ENCODE assay signal across 20 cellular contexts in the genomic region with DNA sequence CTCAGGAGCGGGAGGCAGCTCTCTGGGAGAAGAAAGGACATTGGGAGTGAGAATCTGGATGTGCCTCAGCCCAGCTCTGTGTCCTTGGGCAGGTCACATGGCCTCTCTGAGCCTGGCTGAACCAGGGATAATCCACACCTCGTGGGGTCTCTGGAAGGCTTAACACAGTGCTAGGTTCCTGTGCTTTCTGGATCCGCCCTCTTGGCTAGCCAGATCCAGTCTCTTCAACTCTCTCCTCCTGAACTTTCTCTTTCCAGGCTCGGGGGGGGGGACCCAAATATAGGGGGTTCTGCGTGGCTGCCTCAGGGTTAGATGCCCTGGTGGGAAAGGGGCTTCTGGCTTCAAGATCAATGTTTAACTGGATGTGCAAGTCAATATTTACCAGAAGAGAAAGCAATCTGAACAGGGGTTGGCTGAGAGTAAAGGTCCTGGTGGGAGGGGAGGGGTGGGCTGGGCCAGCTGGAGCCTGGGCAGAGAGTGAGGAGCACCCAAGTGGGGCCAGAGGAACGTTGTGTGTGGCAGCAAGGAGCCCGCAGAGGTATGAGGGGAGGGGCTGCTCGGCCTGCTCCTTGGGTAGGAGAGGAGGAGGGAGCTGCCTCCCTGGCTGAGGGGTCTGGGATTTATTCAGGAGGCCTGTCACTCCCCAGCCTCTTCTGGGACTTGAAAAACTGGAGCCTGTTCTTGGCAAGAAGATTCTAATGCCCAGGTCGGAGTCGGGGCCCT. TPM values are rescaled to one million over a fixed set of nuclear protein-coding genes. Genes with fewer than 3 reads are reported as not detected.
DNase-seq lines count a peak whose midpoint lies in the region; ATAC-seq, FAIRE-seq and TF ChIP-seq lines count a peak whose summit lies in the region.
"Had no signal": no experiment of that assay in that cellular context is flagged by ENCODE, and none has a peak within 500 bp of the region (broad histone marks: within the 10 kb centered on the region; RNA-seq: fewer than 3 reads in every experiment).

Gene SERPINF2 (plus strand): TSS at position 501 of the 723 bp plus-strand sequence. CDS start 2,125 bp downstream, outside the sequence.

- no peak within 1 kb of the TSS for H3K4ac ChIP-seq in neuronal stem cell (ENCODE audit: low read length)

- peak; percentile 37; the same call in 1 of the 2 replicates for ATAC-seq in Panc1

- no peaks in the 10 kb centered on the region for H3K4me1 ChIP-seq in Panc1 (ENCODE audit: control insufficient read depth, insufficient read depth, low read length)
- H3K4me1 ChIP-seq in kidney (ENCODE audit: control insufficient read depth in 1 of 2, insufficient read depth in 1 of 2, low read depth in 1 of 2, low read length in 2 of 2): peaks cover 4 to 6% of the 10 kb centered on the region in 2 donors
- peaks cover 0 to 3% of the 10 kb centered on the region in 2 donors for H3K4me1 ChIP-seq in neuronal stem cell (ENCODE audit: control insufficient read depth in 2 of 2, insufficient read depth in 1 of 2, low read depth in 1 of 2, low read length in 2 of 2)
- H3K4me1 ChIP-seq in PC-9 (replicated peaks; ENCODE audit: insufficient read depth): no peaks in the 10 kb centered on the region
- H3K4me1 ChIP-seq: SJCRH30 had no signal

- no peak within 1 kb of the TSS for H2AK5ac ChIP-seq in neuronal stem cell (ENCODE audit: low read depth, low read length)

- no peak within 1 kb of the TSS for H3K23ac ChIP-seq in neuronal stem cell (ENCODE audit: low read depth, low read length, poor library complexity)

- no CpG with 5 or more reads among the region's 10 CpGs for WGBS in neuronal stem cell (ENCODE audit: extremely low coverage in 2 of 2, insufficient read length in 2 of 2, insufficient replicate concordance in 1 of 2), 2 donors

- H2BK15ac ChIP-seq in neuronal stem cell (ENCODE audit: low read length): no peak within 1 kb of the TSS

- no peak within 1 kb of the TSS for H2BK12ac ChIP-seq in neuronal stem cell (ENCODE audit: low read length)

- no peak within 1 kb of the TSS for H2BK120ac ChIP-seq in neuronal stem cell (ENCODE audit: low read depth, low read length)

- no peak within 1 kb of the TSS for H3K27ac ChIP-seq in Panc1 (ENCODE audit: low read length)
- H3K27ac ChIP-seq in kidney (ENCODE audit: low read depth in 2 of 2, low read length in 2 of 2): peak within 1 kb of the TSS; percentile 59 to 74
- no peak within 1 kb of the TSS for H3K27ac ChIP-seq in neuronal stem cell (replicated peaks; ENCODE audit: low read length)
- H3K27ac ChIP-seq in PC-9: no peak within 1 kb of the TSS
- H3K27ac ChIP-seq: esophagus squamous epithelium, SJCRH30 had no signal

- H3K4me2 ChIP-seq in neuronal stem cell (ENCODE audit: insufficient read depth, low read length, poor library complexity, severe bottlenecking): no peak within 1 kb of the TSS
- H3K4me2 ChIP-seq in PC-9: no peak within 1 kb of the TSS

- H2AFZ ChIP-seq in neuronal stem cell (ENCODE audit: low read length) (peak within 1 kb of the TSS; percentile 30), PC-9 (no peak within 1 kb of the TSS)

- H3K18ac ChIP-seq in neuronal stem cell (ENCODE audit: low read length): no peak within 1 kb of the TSS

- TF ChIP-seq CTCF in Panc1 (IDR thresholded peaks at IDR 0.05): no peak
- no peak for TF ChIP-seq CTCF in kidney (IDR thresholded peaks at IDR 0.05; ENCODE audit: borderline replicate concordance, extremely low read depth, insufficient read depth)
- TF ChIP-seq CTCF in PC-9 (conservative IDR thresholded peaks at IDR 0.05): no peak

- no peaks in the 10 kb centered on the region for H4K20me1 ChIP-seq in PC-9 (ENCODE audit: insufficient read depth)

- H3K36me3 ChIP-seq in Panc1 (ENCODE audit: control insufficient read depth, insufficient read depth, low read length) (no peaks in the 10 kb centered on the region), kidney (ENCODE audit: control insufficient read depth in 1 of 2, insufficient read depth in 2 of 2, low read length in 2 of 2) (no peaks in the 10 kb centered on the region), neuronal stem cell (replicated peaks in 1 of 2; ENCODE audit: control insufficient read depth in 2 of 2, insufficient read depth in 2 of 2, low read length in 2 of 2) (no peaks in the 10 kb centered on the region), PC-9 (ENCODE audit: low read depth) (no peaks in the 10 kb centered on the region)
- H3K36me3 ChIP-seq: SJCRH30 had no signal

- no peaks in the 10 kb centered on the region for H3F3A ChIP-seq in PC-9 (ENCODE audit: insufficient read depth, low read depth)

- H4K91ac ChIP-seq in neuronal stem cell (ENCODE audit: low read depth, low read length, poor library complexity): no peak within 1 kb of the TSS

- H3K9me3 ChIP-seq in Panc1 (ENCODE audit: control insufficient read depth, insufficient read depth, low read depth, low read length) (no peaks in the 10 kb centered on the region), kidney (ENCODE audit: control insufficient read depth in 1 of 2, low read length in 2 of 2) (no peaks in the 10 kb centered on the region), neuronal stem cell (replicated peaks in 1 of 2; ENCODE audit: control insufficient read depth in 2 of 2, insufficient read depth in 1 of 2, low read depth in 1 of 2, low read length in 2 of 2) (no peaks in the 10 kb centered on the region), PC-9 (ENCODE audit: insufficient read depth, low read depth) (no peaks in the 10 kb centered on the region)
- H3K9me3 ChIP-seq: esophagus squamous epithelium, SJCRH30 had no signal

- in situ Hi-C loops in ACHN (cut with HindIII; ENCODE audit: low pct_ligation_motif_present, low pct_unique_long_range_greater_than_20kb, low sequenced_read_pairs): no loop called here
- in situ Hi-C loops in Panc1 (cut with HindIII; ENCODE audit: low pct_unique_long_range_greater_than_20kb, low sequenced_read_pairs): no loop called here

- intact Hi-C loops in Panc1 (cut with micrococcal nuclease; ENCODE audit: unreplicated experiment): no loop called here
- intact Hi-C loops in kidney (cut with DNase I): no loop called here
- intact Hi-C loops in PC-9 (cut with micrococcal nuclease; ENCODE audit: unreplicated experiment): no loop called here

- CTCF ChIA-PET in Panc1 (lab: Charles Lee): interaction anchor here (0.7 kb wide), 1 partner anchor 27 kb away, joined by 3 read pairs; no protein-coding TSS in a partner anchor
- CTCF ChIA-PET in PC-9 (lab: Charles Lee): no interaction called here

- no peak within 1 kb of the TSS for H2BK5ac ChIP-seq in neuronal stem cell (ENCODE audit: low read length)

- H4K8ac ChIP-seq in neuronal stem cell (ENCODE audit: low read depth, low read length): no peak within 1 kb of the TSS

- H3K79me2 ChIP-seq in PC-9 (ENCODE audit: low read depth): no peaks in the 10 kb centered on the region

- DNase-seq in ACHN: peak; percentile 67
- DNase-seq in Panc1 (ENCODE audit: low read depth, low spot score): no peak
- no peak for DNase-seq in kidney
- DNase-seq in neuronal stem cell (ENCODE audit: low spot score): no peak
- DNase-seq in NCI-H524 (lab: John Stamatoyannopoulos, UW): no peak
- DNase-seq in A172 (ENCODE audit: low spot score): no peak
- no peak for DNase-seq in PC-9
- DNase-seq in ureter (ENCODE audit: low spot score): no peak
- DNase-seq: activated CD4-positive, alpha-beta T cell treated with anti-CD3 and anti-CD28 coated beads for 4 hours; activated naive CD4-positive, alpha-beta T cell treated with Interleukin-2 at 50 U/mL for 16 hours; dermis blood vessel endothelial cell; esophagus squamous epithelium; head of caudate nucleus; NCI-H146; NCI-H226; SJCRH30 had no signal

- no peaks in the 10 kb centered on the region for H3K27me3 ChIP-seq in Panc1 (ENCODE audit: control insufficient read depth, insufficient read depth, low read length)
- no peaks in the 10 kb centered on the region for H3K27me3 ChIP-seq in neuronal stem cell (ENCODE audit: control insufficient read depth in 3 of 3, insufficient read depth in 3 of 3, low read depth in 1 of 3, low read length in 3 of 3)
- no peaks in the 10 kb centered on the region; the same call in 1 of the 2 replicates for H3K27me3 ChIP-seq in PC-9 (ENCODE audit: insufficient read depth, low read depth)
- H3K27me3 ChIP-seq: esophagus squamous epithelium, SJCRH30 had no signal

- peaks cover 2% of the 10 kb centered on the region for H3K79me1 ChIP-seq in neuronal stem cell (ENCODE audit: low read depth, low read length)

- POLR2A ChIA-PET in Panc1 (lab: Charles Lee) (no interaction called here), PC-9 (lab: Charles Lee; ENCODE audit: unreplicated experiment) (no interaction called here)

- H3K14ac ChIP-seq in neuronal stem cell (ENCODE audit: low read length): no peak within 1 kb of the TSS

- no peaks in the 10 kb centered on the region for H3K9me2 ChIP-seq in PC-9 (ENCODE audit: insufficient read depth)

- FAIRE-seq in kidney (lab: Jason Lieb, UNC): no peak
- FAIRE-seq: keratinocyte had no signal

- H3K9ac ChIP-seq in kidney (ENCODE audit: low read length in 2 of 2): no peak within 1 kb of the TSS
- no peak within 1 kb of the TSS for H3K9ac ChIP-seq in neuronal stem cell (ENCODE audit: low read depth, low read length, poor library complexity)

- H3K4me3 ChIP-seq in Panc1 (ENCODE audit: low read depth in 2 of 2, low read length in 2 of 2) (no peak within 1 kb of the TSS), kidney (ENCODE audit: low read length in 2 of 2) (peak within 1 kb of the TSS; percentile 63 to 64), neuronal stem cell (ENCODE audit: low read length in 2 of 2) (peak within 1 kb of the TSS in 1 of 2 donors; percentile 47), PC-9 (no peak within 1 kb of the TSS)
- H3K4me3 ChIP-seq: esophagus squamous epithelium, SJCRH30 had no signal

- BruUV-seq in Panc1 (replicated peaks; lab: Mats Ljungman, UMichigan): no TSS peak
- no TSS peak for BruUV-seq in PC-9 (replicated peaks; lab: Mats Ljungman, UMichigan)

RNA-seq across cellular contexts. Expression of gene SERPINF2, which starts in this region (rescaled TPM):
- 0.77 TPM for total RNA-seq in Panc1 (2021; ENCODE audit: unreplicated experiment)
- polyA plus RNA-seq in Panc1 (2012; ENCODE audit: insufficient read length): 1.3 TPM
- 30.6 TPM for total RNA-seq in kidney
- 209 TPM for polyA plus RNA-seq in kidney (ENCODE audit: insufficient read depth, low read depth, low replicate concordance)
- 0.11 TPM for polyA plus RNA-seq in neuronal stem cell (2013, experiment 1 of 2)
- 0.12 TPM for polyA plus RNA-seq in neuronal stem cell (2013, experiment 2 of 2)
- 0.64 and 1.9 TPM in 2 replicates for total RNA-seq in A172 (2014; rRNA removed; shearing (Covaris generic))
- total RNA-seq in PC-9 (2021): 9.5 and 10.5 TPM in 2 replicates
- 7.1 TPM for total RNA-seq in ureter
- total RNA-seq: H4, pulmonary artery endothelial cell, SJCRH30 had no signal
- polyA plus RNA-seq: AG04450 had no signal

Comparison
In these comparisons a context has a peak if more than half of its experiments do, and no peak if none do; other contexts are left out.
1. H3K27ac ChIP-seq: peak in kidney (2 of 2); none in Panc1 (single experiment), neuronal stem cell (single experiment) and PC-9 (single experiment).
2. H3K4me3 ChIP-seq: peak in kidney (2 of 2); none in Panc1 (0 of 2) and PC-9 (single experiment).